In genomic region chr13:30312859-30313258, GRCh38 we compare ENCODE assay signal across 21 cellular contexts. TPM values are rescaled to one million over a fixed set of nuclear protein-coding genes. Genes with fewer than 3 reads are reported as not detected.
DNase-seq lines count a peak whose midpoint lies in the region; ATAC-seq and TF ChIP-seq lines count a peak whose summit lies in the region.
"Had no signal": no experiment of that assay in that cellular context is flagged by ENCODE, and none has a peak within 500 bp of the region (broad histone marks: within the 10 kb centered on the region; RNA-seq: fewer than 3 reads in every experiment).

No MANE protein-coding gene starts in this region.

- WGBS in transverse colon (ENCODE audit: low coverage in 1 of 2), 2 donors: 61 to 76% methylated on average over 2 of the region's 2 CpGs
- 44 to 64% methylated on average over 2 of the region's 2 CpGs for WGBS in upper lobe of left lung, 2 donors

- no peaks in the 10 kb centered on the region for H3K27me3 ChIP-seq in right atrium auricular region
- H3K27me3 ChIP-seq in transverse colon: no peaks in the 10 kb centered on the region
- H3K27me3 ChIP-seq in upper lobe of left lung: no peaks in the 10 kb centered on the region
- H3K27me3 ChIP-seq: dorsolateral prefrontal cortex, suprapubic skin had no signal

- DNase-seq in right atrium auricular region (ENCODE audit: low spot score) (no peak), left cardiac atrium (no peak), astrocyte of the cerebellum (ENCODE audit: low read depth) (peak; percentile 42), iris pigment epithelial cell (ENCODE audit: low read depth) (peak; percentile 67), transverse colon (no peak), upper lobe of left lung (no peak), HEK293T (ENCODE audit: extremely low spot score) (no peak), SIG-M5 treated with dmso at 0.1 percent for 504 hours (lab: John Stamatoyannopoulos, UW; ENCODE audit: unreplicated experiment) (no peak)
- DNase-seq: activated CD4-positive, alpha-beta T cell treated with anti-CD3 and anti-CD28 coated beads, Interleukin-2, amount 50 U/mL, for 1 hour; activated CD8-positive, alpha-beta memory T cell treated with anti-CD3 and anti-CD28 coated beads, Interleukin-2, amount 50 U/mL, for 4 hours; activated effector memory CD4-positive, alpha-beta T cell treated with Interleukin-2 at 50 U/mL for 16 hours; activated naive CD8-positive, alpha-beta T cell treated with anti-CD3 and anti-CD28 coated beads, Interleukin-2, amount 50 U/mL, for 24 hours; GF-D8; NCI-H187; OCI-M1; Right ventricle myocardium superior; T-helper 1 cell had no signal

- CTCF ChIA-PET in HEK293T (lab: Yijun Ruan, JAX): no interaction called here

- POLR2A ChIA-PET in HEK293T (lab: Yijun Ruan, JAX): no interaction called here

- TF ChIP-seq POLR2A in transverse colon (IDR thresholded peaks at IDR 0.05) (no peak), upper lobe of left lung (IDR thresholded peaks at IDR 0.05) (no peak)

- H3K9me3 ChIP-seq in right atrium auricular region (no peaks in the 10 kb centered on the region), transverse colon (no peaks in the 10 kb centered on the region), upper lobe of left lung (no peaks in the 10 kb centered on the region)
- H3K9me3 ChIP-seq: suprapubic skin had no signal

- H3K4me1 ChIP-seq in right atrium auricular region: peaks cover 0 to 57% of the 10 kb centered on the region in 2 donors
- H3K4me1 ChIP-seq in transverse colon: peaks cover 0 to 21% (median 5%) of the 10 kb centered on the region in 4 donors
- H3K4me1 ChIP-seq in upper lobe of left lung: peaks cover 7 to 17% (median 14%) of the 10 kb centered on the region in 4 donors

- in situ Hi-C loops in astrocyte of the cerebellum (cut with HindIII; ENCODE audit: low sequenced_read_pairs) (no loop called here), transverse colon (cut with MboI; ENCODE audit: low pct_ligation_motif_present in 1 of 4, low pct_unique_long_range_greater_than_20kb in 1 of 4, low sequenced_read_pairs in 3 of 4) (loop anchor here in 1 of 4 donors (25.0 kb wide), 1 partner anchor 176 kb away; no protein-coding TSS in a partner anchor)

- H3K36me3 ChIP-seq in right atrium auricular region (no peaks in the 10 kb centered on the region), transverse colon (no peaks in the 10 kb centered on the region), upper lobe of left lung (no peaks in the 10 kb centered on the region)
- H3K36me3 ChIP-seq: suprapubic skin had no signal

- H3K4me3 ChIP-seq in right atrium auricular region (no peak overlapping the region), astrocyte of the cerebellum (ENCODE audit: low read depth, low read length) (no peak overlapping the region), transverse colon (no peak overlapping the region), upper lobe of left lung (no peak overlapping the region)
- H3K4me3 ChIP-seq: dorsolateral prefrontal cortex, suprapubic skin had no signal

- TF ChIP-seq CTCF in right atrium auricular region (IDR thresholded peaks at IDR 0.05) (no peak), astrocyte of the cerebellum (IDR thresholded peaks at IDR 0.05; ENCODE audit: low read depth, low read length, missing control alignments) (no peak), transverse colon (IDR thresholded peaks at IDR 0.05) (no peak), upper lobe of left lung (IDR thresholded peaks at IDR 0.05) (no peak)

- H3K27ac ChIP-seq in right atrium auricular region (peak overlapping the region; percentile 39 to 60), transverse colon (peak overlapping the region in 3 of 4 donors; percentile 3 to 26 (median 4)), upper lobe of left lung (no peak overlapping the region)
- H3K27ac ChIP-seq: epithelial cell of prostate, suprapubic skin had no signal

- TF ChIP-seq EP300 in transverse colon (IDR thresholded peaks at IDR 0.05; ENCODE audit: low read depth): no peak
- no peak for TF ChIP-seq EP300 in upper lobe of left lung (IDR thresholded peaks at IDR 0.05)

- ATAC-seq in left cardiac atrium (no peak), upper lobe of left lung (ENCODE audit: low FRiP score in 2 of 2) (no peak)
- ATAC-seq: activated naive CD8-positive, alpha-beta T cell treated with anti-CD3 and anti-CD28 coated beads, Interleukin-2, amount 50 U/mL, for 24 hours; left lobe of liver had no signal

- intact Hi-C loops in left cardiac atrium (cut with DNase I) (no loop called here), transverse colon (cut with DNase I; ENCODE audit: low total_unique reads) (no loop called here)

TF ChIP-seq in HEK293T, 16 proteins besides CTCF, POLR2A, EP300 and RAD21:
- TF ChIP-seq SP1 (IDR thresholded peaks at IDR 0.05): no peak
- no peak for TF ChIP-seq NFRKB (IDR thresholded peaks at IDR 0.05)
- TF ChIP-seq CTBP1 (IDR thresholded peaks at IDR 0.05; ENCODE audit: borderline replicate concordance): no peak
- TF ChIP-seq TARDBP (IDR thresholded peaks at IDR 0.05): no peak
- TF ChIP-seq ELF4 (IDR thresholded peaks at IDR 0.05): no peak
- no peak for TF ChIP-seq ZNF384 (IDR thresholded peaks at IDR 0.05)
- no peak for TF ChIP-seq PKNOX1 (IDR thresholded peaks at IDR 0.05)
- no peak for TF ChIP-seq BHLHE40 (IDR thresholded peaks at IDR 0.05; ENCODE audit: borderline replicate concordance)
- no peak for TF ChIP-seq FOXM1 (IDR thresholded peaks at IDR 0.05; ENCODE audit: borderline replicate concordance)
- no peak for TF ChIP-seq LEF1 (IDR thresholded peaks at IDR 0.05; ENCODE audit: borderline replicate concordance)

RNA-seq across cellular contexts. Expression of gene KATNAL1, which starts 5.5 kb away (rescaled TPM):
- total RNA-seq in right atrium auricular region (10 to 100 TPM; 22.2 to 37.9 TPM), left cardiac atrium (10 to 100 TPM; 41.9 to 42.1 TPM), transverse colon (1 to 10 TPM; 4.4 to 9.8 (median 6.7) TPM), upper lobe of left lung (10 to 100 TPM in 5 of 6 donors, 1 to 10 TPM in 1; 5.7 to 35.5 (median 13.9) TPM)

Comparison
In these comparisons a context has a peak if more than half of its experiments do, and no peak if none do; other contexts are left out.
1. DNase-seq: peak in astrocyte of the cerebellum (single experiment) and iris pigment epithelial cell (single experiment); none in right atrium auricular region (single experiment), left cardiac atrium (single experiment), transverse colon (single experiment), upper lobe of left lung (0 of 2), HEK293T (single experiment) and SIG-M5 treated with dmso at 0.1 percent for 504 hours (single experiment).
2. H3K27ac ChIP-seq: peak in right atrium auricular region (2 of 2) and transverse colon (3 of 4); none in upper lobe of left lung (0 of 4).